Comparison of ENCODE assay signal across 8 cellular contexts in the genomic region with DNA sequence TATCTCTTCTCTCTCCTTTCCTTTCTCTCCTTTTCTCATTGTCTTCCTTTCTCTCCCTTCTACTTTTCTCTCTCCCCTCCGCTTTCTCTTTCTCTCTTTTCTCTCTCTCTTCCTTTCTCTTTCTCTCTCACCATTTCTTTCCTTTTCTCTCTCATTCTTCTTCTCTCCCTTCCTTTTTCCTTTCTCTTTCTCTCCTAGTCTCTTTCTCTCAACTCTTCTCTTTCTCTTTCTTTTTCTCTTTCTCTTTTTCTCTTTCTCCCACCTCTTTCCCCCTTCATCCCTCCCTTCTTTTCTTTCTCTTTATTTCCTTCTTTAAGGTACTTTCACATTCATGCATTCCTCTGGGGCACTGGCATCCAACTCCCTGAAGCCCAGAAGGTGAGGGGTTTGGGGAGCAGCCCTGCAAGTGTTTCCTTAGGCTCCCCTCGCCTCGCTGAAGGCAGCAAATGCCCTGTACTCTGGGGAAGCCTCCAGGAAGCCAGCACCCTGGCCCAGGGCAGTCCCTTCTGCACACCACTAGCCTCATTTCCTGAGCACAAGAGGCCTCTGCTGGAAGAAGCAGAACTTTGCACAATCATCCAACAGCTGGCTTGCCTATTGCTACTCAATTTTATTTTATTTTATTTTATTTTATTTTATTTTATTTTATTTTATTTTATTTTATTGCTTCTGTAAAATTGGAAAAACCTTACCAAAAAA.
DNase-seq lines count a peak whose midpoint lies in the region; ATAC-seq and TF ChIP-seq lines count a peak whose summit lies in the region.

No MANE protein-coding gene starts in this region.

- no peak overlapping the region for H3K27ac ChIP-seq in C4-2B

- DNase-seq in GM19238 (ENCODE audit: insufficient read length, low spot score) (peak; percentile 55), SK-MEL-5 (ENCODE audit: low read depth, low spot score) (peak; percentile 79), iris pigment epithelial cell (ENCODE audit: low read depth) (peak; percentile 64), NCI-H524 treated with DMSO at 0.1 percent for 48 hours (lab: John Stamatoyannopoulos, UW) (no peak)
- DNase-seq in stimulated activated naive CD8-positive, alpha-beta T cell treated with anti-CD3 and anti-CD28 coated beads, Interleukin-15, Interleukin-2, amounts not matched to agents 100 U/mL and 50 U/mL, for 24 hours: peak; percentile 68

- peak; percentile 44 for TF ChIP-seq CTCF in C4-2B (conservative IDR thresholded peaks at IDR 0.05)

- in situ Hi-C loops in SK-MEL-5 (cut with HindIII; ENCODE audit: low pct_unique_long_range_greater_than_20kb, low sequenced_read_pairs): no loop called here

- no peaks in the 10 kb centered on the region for H3K9me3 Mint-ChIP-seq in activated naive CD8-positive, alpha-beta T cell (ENCODE audit: low read depth)

- peaks cover 80% of the 10 kb centered on the region for H3K4me1 Mint-ChIP-seq in activated naive CD8-positive, alpha-beta T cell (ENCODE audit: low read depth)

- peak overlapping the region; percentile 17 for H3K4me3 Mint-ChIP-seq in activated naive CD8-positive, alpha-beta T cell

- peak overlapping the region; percentile 68 for H3K27ac Mint-ChIP-seq in activated naive CD8-positive, alpha-beta T cell

- no peaks in the 10 kb centered on the region for H3K27me3 Mint-ChIP-seq in activated naive CD8-positive, alpha-beta T cell

- ATAC-seq in HG03103 (IDR thresholded peaks at IDR 0.05; ENCODE audit: low read depth, unreplicated experiment): peak; percentile 89
- peak; percentile 88 for ATAC-seq in stimulated activated naive CD8-positive, alpha-beta T cell treated with anti-CD3 and anti-CD28 coated beads, Interleukin-15, Interleukin-2, amounts not matched to agents 100 U/mL and 50 U/mL, for 24 hours

- H3K36me3 Mint-ChIP-seq in activated naive CD8-positive, alpha-beta T cell: peaks cover 4% of the 10 kb centered on the region
